In the genomic region with DNA sequence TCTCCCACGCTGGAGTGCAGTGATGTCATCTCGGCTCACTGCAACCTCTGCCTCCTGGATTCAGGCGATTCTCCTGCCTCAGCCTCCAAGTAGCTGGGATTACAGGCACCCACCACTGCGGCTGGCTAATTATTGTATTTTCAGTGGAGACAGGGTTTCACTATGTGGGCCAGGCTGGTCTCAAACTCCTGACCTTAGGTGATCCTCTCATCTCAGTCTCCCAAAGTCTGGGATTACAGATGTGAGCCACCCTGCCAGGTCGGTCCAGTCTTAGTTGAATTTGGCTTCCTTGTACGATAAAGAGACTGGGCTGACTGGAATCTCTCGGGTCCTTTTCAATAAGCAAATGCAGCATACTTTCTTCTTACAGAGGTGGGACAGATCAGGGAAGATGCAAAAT, we compare ENCODE assay signal across 16 cellular contexts.
A peak's percentile ranks its signal among the peaks of the same experiment; 100 is the strongest.
DNase-seq lines count a peak whose midpoint lies in the region; ATAC-seq and TF ChIP-seq lines count a peak whose summit lies in the region.
"Had no signal": no experiment of that assay in that cellular context is flagged by ENCODE, and none has a peak within 500 bp of the region (broad histone marks: within the 10 kb centered on the region; RNA-seq: fewer than 3 reads in every experiment).

No MANE protein-coding gene starts in this region.

- no peak for TF ChIP-seq POLR2A in IMR-90 (IDR thresholded peaks at IDR 0.05; ENCODE audit: low read depth, low read length)

- ATAC-seq in IMR-90 (ENCODE audit: low read depth) (no peak), natural killer cell (no peak), HG03354 (IDR thresholded peaks at IDR 0.05; ENCODE audit: poor library complexity, severe bottlenecking, unreplicated experiment) (no peak)

- H3K4me1 Mint-ChIP-seq in CD14-positive monocyte (peaks cover 49% of the 10 kb centered on the region), natural killer cell (peaks cover 24 to 42% of the 10 kb centered on the region in 2 donors)

- in situ Hi-C loops in IMR-90 (cut with MboI; ENCODE audit: low sequenced_read_pairs) (no loop called here), brain microvascular endothelial cell (cut with HindIII; ENCODE audit: low pct_ligation_motif_present, low sequenced_read_pairs) (no loop called here)

- H3K79me1 ChIP-seq in IMR-90 (ENCODE audit: low read depth in 1 of 2, low read length in 2 of 2), result no peaks in the 10 kb centered on the region

- no peaks in the 10 kb centered on the region for H3K4me1 ChIP-seq in IMR-90 (ENCODE audit: control insufficient read depth, insufficient read depth, low read length)
- H3K4me1 ChIP-seq: HAP-1 had no signal

- H3K36me3 ChIP-seq in IMR-90 (ENCODE audit: control insufficient read depth, insufficient read depth, low read length), result no peaks in the 10 kb centered on the region
- no peaks in the 10 kb centered on the region for H3K36me3 ChIP-seq in brain microvascular endothelial cell (replicated peaks)
- H3K36me3 ChIP-seq: BLaER1 treated with 17β-estradiol and CSF1 and Interleukin-3, amounts not matched to agents 10 nM and 100 nM; HAP-1; SJSA1 had no signal

- H3K23ac ChIP-seq in IMR-90 (ENCODE audit: low read depth, low read length), result no peak overlapping the region

- no peak overlapping the region for H3K14ac ChIP-seq in IMR-90 (replicated peaks; ENCODE audit: low read depth, low read length)

- TF ChIP-seq CTCF in CD14-positive monocyte (IDR thresholded peaks at IDR 0.05) (no peak), IMR-90 (conservative IDR thresholded peaks at IDR 0.05; ENCODE audit: low read depth, low read length) (no peak), brain microvascular endothelial cell (IDR thresholded peaks at IDR 0.05; ENCODE audit: low read depth, low read length, missing control alignments) (no peak), natural killer cell (IDR thresholded peaks at IDR 0.05) (no peak)

- 0 out of 3 replicates have a peak overlapping the region, but pooled peaks have one; percentile 13 for H2BK15ac ChIP-seq in IMR-90 (ENCODE audit: low read depth, low read length)

- DNase-seq in CD14-positive monocyte (ENCODE audit: low spot score) (no peak), IMR-90 (no peak), brain microvascular endothelial cell (no peak), natural killer cell (no peak), NCI-H2171 (lab: John Stamatoyannopoulos, UW) (no peak), NCI-H446 (lab: John Stamatoyannopoulos, UW) (no peak), kidney tubule cell (ENCODE audit: low spot score) (no peak)
- DNase-seq: cortex of kidney; NCI-H2081 treated with DMSO at 0.1 percent for 48 hours; posterior cingulate gyrus; stimulated activated CD8-positive, alpha-beta memory T cell treated with anti-CD3 and anti-CD28 coated beads, Interleukin-4, amount 100 ng/mL, for 48 hours had no signal

- no peak overlapping the region for H2AK9ac ChIP-seq in IMR-90 (replicated peaks; ENCODE audit: low read depth, low read length, poor library complexity)

- no peak overlapping the region for H4K5ac ChIP-seq in IMR-90 (ENCODE audit: low read depth, low read length)

- BruUV-seq in IMR-90 (replicated peaks; lab: Mats Ljungman, UMichigan), result no TSS peak

- TF ChIP-seq RAD21 in IMR-90 (IDR thresholded peaks at IDR 0.05; ENCODE audit: low read length), result no peak

- dilution Hi-C loops in IMR-90 (cut with HindIII; ENCODE audit: low sequenced_read_pairs, unreplicated experiment), result no loop called here

- H3K27me3 ChIP-seq in IMR-90 (ENCODE audit: control insufficient read depth, insufficient read depth, low read length) (no peaks in the 10 kb centered on the region), brain microvascular endothelial cell (replicated peaks) (no peaks in the 10 kb centered on the region)
- H3K27me3 ChIP-seq: BLaER1 treated with 17β-estradiol and CSF1 and Interleukin-3, amounts not matched to agents 10 nM and 100 nM; SJSA1 had no signal

- POLR2A ChIA-PET in IMR-90 (lab: Charles Lee; ENCODE audit: unreplicated experiment), result no interaction called here

- H3K9ac ChIP-seq in IMR-90 (ENCODE audit: low read depth, low read length), result no peak overlapping the region

- no peaks in the 10 kb centered on the region for H3K9me3 ChIP-seq in IMR-90 (ENCODE audit: control insufficient read depth, insufficient read depth, low read length)
- H3K9me3 ChIP-seq: HAP-1, SJSA1 had no signal

- H4K91ac ChIP-seq in IMR-90 (ENCODE audit: insufficient read depth, low read depth, low read length), result no peak overlapping the region

- no peak overlapping the region for H4K8ac ChIP-seq in IMR-90 (ENCODE audit: low read depth in 2 of 2, low read length in 2 of 2)

- H3K4me3 ChIP-seq in IMR-90 (ENCODE audit: insufficient read depth, low read depth, low read length) (no peak overlapping the region), brain microvascular endothelial cell (ENCODE audit: low read depth, low read length) (no peak overlapping the region)
- H3K4me3 ChIP-seq: BLaER1 treated with 17β-estradiol and CSF1 and Interleukin-3, amounts not matched to agents 10 nM and 100 nM; HAP-1; SJSA1 had no signal

- H3K4me3 Mint-ChIP-seq in CD14-positive monocyte (peak overlapping the region in 1 of 2 donors; percentile 69), natural killer cell (no peak overlapping the region)

- no peak overlapping the region for H2AFZ ChIP-seq in IMR-90 (replicated peaks; ENCODE audit: low read length, poor library complexity)

- H2BK20ac ChIP-seq in IMR-90 (ENCODE audit: low read depth, low read length), result no peak overlapping the region

- 100% methylated on average over 1 of the region's 7 CpGs; no CpG with 5 or more reads in 1 of the 2 experiments for WGBS in IMR-90 (ENCODE audit: extremely low coverage in 2 of 2, insufficient read length in 1 of 2), 2 experiments

- no peak overlapping the region for H3K18ac ChIP-seq in IMR-90 (ENCODE audit: low read depth, low read length)

- H3K27me3 Mint-ChIP-seq in CD14-positive monocyte (ENCODE audit: low read depth in 3 of 3) (peaks cover 0 to 3% (median 0%) of the 10 kb centered on the region in 3 donors), natural killer cell (ENCODE audit: low read depth in 2 of 2) (no peaks in the 10 kb centered on the region)

- peak overlapping the region; percentile 49; the same call in 1 of the 2 replicates for H2AK5ac ChIP-seq in IMR-90 (ENCODE audit: low read depth, low read length)

- H3K9me3 Mint-ChIP-seq in CD14-positive monocyte, result no peaks in the 10 kb centered on the region
- no peaks in the 10 kb centered on the region for H3K9me3 Mint-ChIP-seq in natural killer cell

- H3K27ac ChIP-seq in IMR-90 (ENCODE audit: insufficient read depth, low read length), result no peak overlapping the region
- peak overlapping the region; percentile 56 for H3K27ac ChIP-seq in brain microvascular endothelial cell
- H3K27ac ChIP-seq: HL-60 had no signal

- no peaks in the 10 kb centered on the region for H4K20me1 ChIP-seq in IMR-90 (ENCODE audit: insufficient read depth, low read length)
- H4K20me1 ChIP-seq: BLaER1 treated with 17β-estradiol and CSF1 and Interleukin-3, amounts not matched to agents 10 nM and 100 nM had no signal

- no peaks in the 10 kb centered on the region for H3K9me1 ChIP-seq in IMR-90 (ENCODE audit: insufficient read depth, low read length)

- intact Hi-C loops in CD14-positive monocyte (cut with micrococcal nuclease), result loop anchor here in 1 of 2 donors (5.0 kb wide), 1 partner anchor 89 kb away; the partner anchor contains the start of gene KLF6
- intact Hi-C loops in IMR-90 (cut with micrococcal nuclease), result no loop called here
- intact Hi-C loops in natural killer cell (cut with micrococcal nuclease), result loop anchor here (5.0 kb wide), 1 partner anchor 71 kb away; no protein-coding TSS in a partner anchor

- no peak overlapping the region for H3K4ac ChIP-seq in IMR-90 (ENCODE audit: low read depth, low read length)

- H3K56ac ChIP-seq in IMR-90 (ENCODE audit: extremely low read depth, insufficient read depth, low read length), result no peak overlapping the region

- H2BK120ac ChIP-seq in IMR-90 (ENCODE audit: low read depth, low read length), result no peak overlapping the region

- CTCF ChIA-PET in IMR-90 (lab: Yijun Ruan, JAX), result interaction anchor here (0.6 kb wide), 2 partner anchors 66 to 365 kb away, joined by 3 to 6 read pairs; no protein-coding TSS in a partner anchor

- no peak overlapping the region for H3K4me2 ChIP-seq in IMR-90 (ENCODE audit: low read depth, low read length)

- peaks cover 0 to 3% of the 10 kb centered on the region in 2 donors for H3K36me3 Mint-ChIP-seq in CD14-positive monocyte
- H3K36me3 Mint-ChIP-seq in natural killer cell, result no peaks in the 10 kb centered on the region

- H3K27ac Mint-ChIP-seq in CD14-positive monocyte (peak overlapping the region; percentile 83 to 99 (median 93)), natural killer cell (peak overlapping the region; percentile 83 to 90)

- no peak overlapping the region for H2BK5ac ChIP-seq in IMR-90 (ENCODE audit: low read depth, low read length, poor library complexity, severe bottlenecking)

TF ChIP-seq in IMR-90, 13 proteins besides CTCF, POLR2A, EP300 and RAD21:
- no peak for TF ChIP-seq BHLHE40 (IDR thresholded peaks at IDR 0.05; ENCODE audit: low read depth, low read length)
- TF ChIP-seq RCOR1 (IDR thresholded peaks at IDR 0.05; ENCODE audit: insufficient replicate concordance, low read length), result no peak
- no peak for TF ChIP-seq USF2 (IDR thresholded peaks at IDR 0.05; ENCODE audit: low read depth, low read length)
- no peak for TF ChIP-seq SMC3 (IDR thresholded peaks at IDR 0.05; ENCODE audit: low read depth, low read length)
- TF ChIP-seq RFX5 (IDR thresholded peaks at IDR 0.05; ENCODE audit: low read depth, low read length), result no peak
- no peak for TF ChIP-seq NFE2L2 (IDR thresholded peaks at IDR 0.05; ENCODE audit: low read depth, low read length)
- TF ChIP-seq ELK1 (IDR thresholded peaks at IDR 0.05; ENCODE audit: borderline replicate concordance, low read depth, low read length), result no peak
- no peak for TF ChIP-seq CHD1 (IDR thresholded peaks at IDR 0.05; ENCODE audit: low read depth, low read length)
- TF ChIP-seq MAZ (IDR thresholded peaks at IDR 0.05; ENCODE audit: borderline replicate concordance, low read depth, low read length), result no peak
